1 cellular context compared by ENCODE assay signal in genomic region chr21:43343095-43343991, GRCh38.
TF ChIP-seq lines count a peak whose summit lies in the region.

No MANE protein-coding gene starts in this region.

TF ChIP-seq in IMR-90, 13 proteins besides CTCF, POLR2A, EP300 and RAD21 (continued from another document):
- TF ChIP-seq USF2 (IDR thresholded peaks at IDR 0.05; ENCODE audit: low read depth, low read length) (no peak), SMC3 (IDR thresholded peaks at IDR 0.05; ENCODE audit: low read depth, low read length) (no peak), NFE2L2 (IDR thresholded peaks at IDR 0.05; ENCODE audit: low read depth, low read length) (no peak), RFX5 (IDR thresholded peaks at IDR 0.05; ENCODE audit: low read depth, low read length) (no peak), ELK1 (IDR thresholded peaks at IDR 0.05; ENCODE audit: borderline replicate concordance, low read depth, low read length) (no peak), CHD1 (IDR thresholded peaks at IDR 0.05; ENCODE audit: low read depth, low read length) (no peak), FOS (IDR thresholded peaks at IDR 0.05; ENCODE audit: low read depth, low read length) (no peak), RCOR1 (IDR thresholded peaks at IDR 0.05; ENCODE audit: insufficient replicate concordance, low read length) (no peak), MAFK (IDR thresholded peaks at IDR 0.05; ENCODE audit: low read depth, low read length) (no peak), MXI1 (IDR thresholded peaks at IDR 0.05; ENCODE audit: borderline replicate concordance, low read depth, low read length) (no peak)
